Comparison of ENCODE assay signal across 17 cellular contexts in the genomic region with DNA sequence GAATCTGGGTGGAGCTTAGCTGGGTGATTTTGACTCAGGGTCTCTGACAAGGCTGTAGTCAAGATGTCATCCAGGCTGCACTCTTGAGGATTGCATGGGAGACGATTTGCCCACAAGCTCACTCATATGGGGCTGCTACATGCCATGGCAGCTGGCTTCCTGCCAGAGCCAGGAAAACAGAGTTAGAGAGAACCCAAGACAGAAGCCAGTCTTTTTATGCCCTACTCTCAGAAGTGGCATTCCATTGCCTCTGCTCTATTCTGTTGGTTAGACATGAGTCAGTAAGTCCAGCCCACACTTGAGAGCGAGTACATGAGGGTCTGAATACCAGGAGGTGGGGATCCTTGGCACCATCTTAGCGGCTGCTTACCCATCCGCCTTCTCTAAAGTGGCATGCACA.
"Had no signal": no experiment of that assay in that cellular context is flagged by ENCODE, and none has a peak within 500 bp of the region (broad histone marks: within the 10 kb centered on the region; RNA-seq: fewer than 3 reads in every experiment).

No MANE protein-coding gene starts in this region.

- H3K9me3 Mint-ChIP-seq: activated naive CD4-positive, alpha-beta T cell treated with anti-CD3 and anti-CD28 coated beads, Interleukin-2, amount 50 U/mL, for 24 hours; effector memory CD8-positive, alpha-beta T cell; natural killer cell treated with Interleukin-12 subunit alpha and Interleukin-12 subunit beta and Interleukin-15 and Interleukin-18, amount 100 ng/mL, for 72 hours had no signal

- H3K9me3 ChIP-seq: gastrocnemius medialis, right atrium auricular region had no signal

- H3K4me1 ChIP-seq: right atrium auricular region had no signal

- H3K4me3 Mint-ChIP-seq: activated naive CD4-positive, alpha-beta T cell treated with anti-CD3 and anti-CD28 coated beads, Interleukin-2, amount 50 U/mL, for 24 hours; effector memory CD8-positive, alpha-beta T cell; natural killer cell treated with Interleukin-12 subunit alpha and Interleukin-12 subunit beta and Interleukin-15 and Interleukin-18, amount 100 ng/mL, for 72 hours had no signal

- DNase-seq: activated CD4-positive, CD25-positive, alpha-beta regulatory T cell treated with anti-CD3 and anti-CD28 coated beads, Interleukin-2, amount 50 U/mL, for 72 hours; activated effector memory CD4-positive, alpha-beta T cell treated with anti-CD3 and anti-CD28 coated beads, Interleukin-2, amount 50 U/mL, for 16 hours; activated T-cell treated with anti-CD3 and anti-CD28 coated beads, Interleukin-2, amount 50 U/mL, for 1 hour; anterior cingulate cortex; dermis blood vessel endothelial cell; effector memory CD8-positive, alpha-beta T cell; gastrocnemius medialis; nucleus accumbens; posterior cingulate gyrus; stimulated activated CD4-positive, alpha-beta T cell treated with anti-CD3 and anti-CD28 coated beads, Interleukin-15, amount 100 ng/mL, for 24 hours; stimulated activated CD4-positive, alpha-beta T cell treated with anti-CD3 and anti-CD28 coated beads, Interleukin-4, amount 100 ng/mL, for 1 hour; stimulated activated naive CD4-positive, alpha-beta T cell; trophoblast cell had no signal

- H3K27ac Mint-ChIP-seq: activated naive CD4-positive, alpha-beta T cell treated with anti-CD3 and anti-CD28 coated beads, Interleukin-2, amount 50 U/mL, for 24 hours; natural killer cell treated with Interleukin-12 subunit alpha and Interleukin-12 subunit beta and Interleukin-15 and Interleukin-18, amount 100 ng/mL, for 72 hours had no signal

- H3K27me3 ChIP-seq: gastrocnemius medialis, right atrium auricular region had no signal

- H3K27me3 Mint-ChIP-seq: activated naive CD4-positive, alpha-beta T cell treated with anti-CD3 and anti-CD28 coated beads, Interleukin-2, amount 50 U/mL, for 24 hours; effector memory CD8-positive, alpha-beta T cell; natural killer cell treated with Interleukin-12 subunit alpha and Interleukin-12 subunit beta and Interleukin-15 and Interleukin-18, amount 100 ng/mL, for 72 hours had no signal

- H3K36me3 ChIP-seq: gastrocnemius medialis, right atrium auricular region had no signal

- H3K4me3 ChIP-seq: gastrocnemius medialis, right atrium auricular region, skin epidermis had no signal

- ATAC-seq: effector memory CD8-positive, alpha-beta T cell; gastrocnemius medialis; natural killer cell treated with Interleukin-12 subunit alpha and Interleukin-12 subunit beta and Interleukin-15 and Interleukin-18, amount 100 ng/mL, for 72 hours had no signal
